8 cellular contexts compared by ENCODE assay signal in the genomic region with DNA sequence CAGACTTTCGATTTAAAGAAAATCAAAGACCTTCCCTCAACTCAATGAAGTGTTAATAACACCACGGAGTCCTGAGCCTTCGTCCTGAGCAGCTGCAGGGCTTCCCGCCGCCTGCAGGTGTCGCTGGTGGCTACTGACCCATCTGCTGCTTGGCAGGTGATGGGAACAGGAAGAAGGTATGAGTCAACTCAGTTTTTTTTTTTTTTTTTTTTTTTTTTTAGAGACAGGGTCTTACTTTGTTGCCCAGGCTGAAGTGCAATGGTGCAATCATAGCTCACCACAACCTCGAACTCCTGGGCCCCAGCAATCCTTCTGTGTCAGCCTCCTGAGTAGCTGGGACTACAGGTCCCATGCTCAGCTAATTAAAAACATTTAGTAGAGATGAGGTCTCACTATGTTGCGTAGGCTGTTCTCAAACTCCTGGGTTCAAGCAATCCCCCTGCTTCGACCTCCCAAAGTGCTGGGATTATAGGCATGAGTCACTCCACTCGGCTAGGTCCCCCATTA.
DNase-seq lines count a peak whose midpoint lies in the region; ATAC-seq and TF ChIP-seq lines count a peak whose summit lies in the region.

No MANE protein-coding gene starts in this region.

- no peak overlapping the region for H2AFZ ChIP-seq in neuronal stem cell (ENCODE audit: low read length)

- WGBS in esophagus squamous epithelium, 2 donors = 31 to 42% methylated on average over 9 to 10 of the region's 10 CpGs
- WGBS in neuronal stem cell (ENCODE audit: extremely low coverage in 2 of 2, insufficient read length in 2 of 2, insufficient replicate concordance in 1 of 2), 2 donors = no CpG with 5 or more reads among the region's 10 CpGs

- peak; percentile 95 for ATAC-seq in GM18498 (IDR thresholded peaks at IDR 0.05; ENCODE audit: unreplicated experiment)
- peak; percentile 67 for ATAC-seq in HG02840 (IDR thresholded peaks at IDR 0.05; ENCODE audit: low FRiP score, unreplicated experiment)
- ATAC-seq in thoracic aorta (ENCODE audit: insufficient number of reproducible peaks, low FRiP score, low read depth) = peak; percentile 34

- H3K27ac ChIP-seq in esophagus squamous epithelium = no peak overlapping the region
- H3K27ac ChIP-seq in neuronal stem cell (replicated peaks; ENCODE audit: low read length) = no peak overlapping the region
- H3K27ac ChIP-seq in thoracic aorta = peak overlapping the region; percentile 71 to 77

- no peak overlapping the region for H3K14ac ChIP-seq in neuronal stem cell (ENCODE audit: low read length)

- no peaks in the 10 kb centered on the region for H3K36me3 ChIP-seq in esophagus squamous epithelium
- no peaks in the 10 kb centered on the region for H3K36me3 ChIP-seq in neuronal stem cell (replicated peaks in 1 of 2; ENCODE audit: control insufficient read depth in 2 of 2, insufficient read depth in 2 of 2, low read length in 2 of 2)
- H3K36me3 ChIP-seq in thoracic aorta = no peaks in the 10 kb centered on the region

- H2BK12ac ChIP-seq in neuronal stem cell (ENCODE audit: low read length) = no peak overlapping the region

- H3K79me1 ChIP-seq in neuronal stem cell (ENCODE audit: low read depth, low read length) = no peaks in the 10 kb centered on the region

- intact Hi-C loops in esophagus squamous epithelium (cut with DNase I) = no loop called here

- no peak overlapping the region for H4K8ac ChIP-seq in neuronal stem cell (ENCODE audit: low read depth, low read length)

- H3K4me3 ChIP-seq in esophagus squamous epithelium = no peak overlapping the region
- no peak overlapping the region for H3K4me3 ChIP-seq in neuronal stem cell (ENCODE audit: low read length in 2 of 2)
- H3K4me3 ChIP-seq in thoracic aorta = no peak overlapping the region

- H3K27me3 ChIP-seq in esophagus squamous epithelium (peaks cover 0 to 5% (median 0%) of the 10 kb centered on the region in 4 donors), neuronal stem cell (ENCODE audit: control insufficient read depth in 3 of 3, insufficient read depth in 3 of 3, low read depth in 1 of 3, low read length in 3 of 3) (no peaks in the 10 kb centered on the region), thoracic aorta (replicated peaks; ENCODE audit: insufficient read depth) (no peaks in the 10 kb centered on the region)

- no peak overlapping the region for H3K4ac ChIP-seq in neuronal stem cell (ENCODE audit: low read length)

- H3K23ac ChIP-seq in neuronal stem cell (ENCODE audit: low read depth, low read length, poor library complexity) = no peak overlapping the region

- H3K18ac ChIP-seq in neuronal stem cell (ENCODE audit: low read length) = no peak overlapping the region

- no peak overlapping the region for H4K91ac ChIP-seq in neuronal stem cell (ENCODE audit: low read depth, low read length, poor library complexity)

- DNase-seq in 8988T (peak; percentile 32), NCI-H748 (lab: John Stamatoyannopoulos, UW; ENCODE audit: unreplicated experiment) (peak; percentile 70), esophagus squamous epithelium (lab: John Stamatoyannopoulos, UW) (no peak), neuronal stem cell (ENCODE audit: low spot score) (peak; percentile 59), thoracic aorta (ENCODE audit: low spot score) (no peak)
- peak; percentile 40 for DNase-seq in activated CD8-positive, alpha-beta memory T cell treated with anti-CD3 and anti-CD28 coated beads, Interleukin-2, amount 50 U/mL, for 24 hours (ENCODE audit: extremely low read depth)

- no peak overlapping the region for H2BK120ac ChIP-seq in neuronal stem cell (ENCODE audit: low read depth, low read length)

- H2BK15ac ChIP-seq in neuronal stem cell (ENCODE audit: low read length) = no peak overlapping the region

- no peaks in the 10 kb centered on the region for H3K9me3 ChIP-seq in esophagus squamous epithelium
- no peaks in the 10 kb centered on the region for H3K9me3 ChIP-seq in neuronal stem cell (replicated peaks in 1 of 2; ENCODE audit: control insufficient read depth in 2 of 2, insufficient read depth in 1 of 2, low read depth in 1 of 2, low read length in 2 of 2)
- H3K9me3 ChIP-seq in thoracic aorta = no peaks in the 10 kb centered on the region

- H3K4me2 ChIP-seq in neuronal stem cell (ENCODE audit: insufficient read depth, low read length, poor library complexity, severe bottlenecking) = no peak overlapping the region

- H2BK5ac ChIP-seq in neuronal stem cell (ENCODE audit: low read length) = no peak overlapping the region

- no peak overlapping the region for H2AK5ac ChIP-seq in neuronal stem cell (ENCODE audit: low read depth, low read length)

- H3K9ac ChIP-seq in neuronal stem cell (ENCODE audit: low read depth, low read length, poor library complexity) = no peak overlapping the region

- peak; percentile 58 to 90 (median 74) for TF ChIP-seq CTCF in esophagus squamous epithelium (IDR thresholded peaks at IDR 0.05)
- peak; percentile 67 for TF ChIP-seq CTCF in thoracic aorta (IDR thresholded peaks at IDR 0.05)

- no peak for TF ChIP-seq POLR2A in esophagus squamous epithelium (IDR thresholded peaks at IDR 0.05)

- H3K4me1 ChIP-seq in esophagus squamous epithelium (peaks cover 0 to 20% (median 7%) of the 10 kb centered on the region in 3 donors), neuronal stem cell (ENCODE audit: control insufficient read depth in 2 of 2, insufficient read depth in 1 of 2, low read depth in 1 of 2, low read length in 2 of 2) (no peaks in the 10 kb centered on the region), thoracic aorta (ENCODE audit: control insufficient read depth in 1 of 2, low read depth in 2 of 2) (peaks cover 13 to 61% of the 10 kb centered on the region in 2 donors)

Comparison
In these comparisons a context has a peak if more than half of its experiments do, and no peak if none do; other contexts are left out.
1. DNase-seq: peak in 8988T (single experiment), NCI-H748 (single experiment), activated CD8-positive, alpha-beta memory T cell treated with anti-CD3 and anti-CD28 coated beads, Interleukin-2, amount 50 U/mL, for 24 hours (single experiment) and neuronal stem cell (single experiment); none in esophagus squamous epithelium (single experiment) and thoracic aorta (single experiment).
2. ATAC-seq: peak in every context shown above with its lines; median percentile 95 in GM18498; 67 in HG02840; 34 in thoracic aorta.
3. H3K27ac ChIP-seq: peak in thoracic aorta (2 of 2); none in esophagus squamous epithelium (0 of 4) and neuronal stem cell (single experiment).